Comparison of ENCODE assay signal across 15 cellular contexts in the genomic region with DNA sequence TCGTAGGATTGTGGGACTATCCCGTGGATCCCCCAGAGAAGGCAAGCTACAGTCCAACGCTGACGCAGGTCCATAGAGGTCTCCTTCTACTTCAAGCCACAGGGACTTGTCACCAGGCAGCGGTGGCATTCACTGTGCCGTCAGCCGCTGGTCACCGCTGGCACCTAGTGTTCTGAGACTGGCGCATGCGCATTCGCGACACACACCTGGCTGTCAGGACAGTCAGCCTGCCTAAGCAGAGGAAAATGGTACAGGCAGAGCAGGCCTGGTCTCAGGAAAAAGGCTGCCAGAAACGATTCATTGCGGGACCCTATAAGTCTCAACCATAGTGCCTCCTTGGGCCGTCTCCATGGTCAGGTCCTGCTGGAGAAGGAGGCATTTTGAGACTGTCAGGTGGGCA.
"Had no signal": no experiment of that assay in that cellular context is flagged by ENCODE, and none has a peak within 500 bp of the region (broad histone marks: within the 10 kb centered on the region; RNA-seq: fewer than 3 reads in every experiment).

No MANE protein-coding gene starts in this region.

- H3K27ac ChIP-seq: body of pancreas, dorsolateral prefrontal cortex, epithelial cell of prostate, hepatocyte had no signal

- ATAC-seq: activated CD4-positive, CD25-positive, alpha-beta regulatory T cell treated with anti-CD3 and anti-CD28 coated beads, Interleukin-2, amount 50 U/mL, for 24 hours; activated CD8-positive, alpha-beta T cell treated with anti-CD3 and anti-CD28 coated beads, Interleukin-2, amount 10 ng/mL, durations not matched to agents 7 days and 5 days; body of pancreas; left cardiac atrium had no signal

- DNase-seq: activated CD4-positive, alpha-beta T cell treated with anti-CD3 and anti-CD28 coated beads, Interleukin-2, amount 10 ng/mL, durations not matched to agents 7 days and 5 days; activated CD8-positive, alpha-beta T cell treated with anti-CD3 and anti-CD28 coated beads, Interleukin-2, amount 10 ng/mL, durations not matched to agents 7 days and 5 days; activated naive CD8-positive, alpha-beta T cell treated with anti-CD3 and anti-CD28 coated beads for 36 hours; caudate nucleus; endodermal cell; foreskin fibroblast; left cardiac atrium; stimulated activated CD8-positive, alpha-beta memory T cell treated with anti-CD3 and anti-CD28 coated beads, Interleukin-4, amount 100 ng/mL, for 48 hours; stimulated activated naive CD4-positive, alpha-beta T cell; T1000 had no signal

- H3K9me3 ChIP-seq: body of pancreas had no signal

- H3K4me1 ChIP-seq: body of pancreas had no signal

- H3K4me3 ChIP-seq: body of pancreas, dorsolateral prefrontal cortex, hepatocyte had no signal

- H3K27me3 ChIP-seq: body of pancreas, hepatocyte had no signal
